24 cellular contexts compared by ENCODE assay signal in genomic region chr6:132096245-132096644, GRCh38.
A peak's percentile ranks its signal among the peaks of the same experiment; 100 is the strongest.
DNase-seq lines count a peak whose midpoint lies in the region; ATAC-seq, FAIRE-seq and TF ChIP-seq lines count a peak whose summit lies in the region.
"Had no signal": no experiment of that assay in that cellular context is flagged by ENCODE, and none has a peak within 500 bp of the region (broad histone marks: within the 10 kb centered on the region; RNA-seq: fewer than 3 reads in every experiment).

No MANE protein-coding gene starts in this region.

- peaks cover 10% of the 10 kb centered on the region for H3K36me3 Mint-ChIP-seq in WTC11
- H3K36me3 Mint-ChIP-seq: CD4-positive, CD25-positive, alpha-beta regulatory T cell; T-cell had no signal

- no peak for TF ChIP-seq CTCF in HepG2 (CRISPR knock-in tag; IDR thresholded peaks at IDR 0.05)
- no peak for TF ChIP-seq CTCF in right lobe of liver (IDR thresholded peaks at IDR 0.05)
- TF ChIP-seq CTCF in WTC11 (IDR thresholded peaks at IDR 0.05): no peak
- TF ChIP-seq CTCF in fibroblast of the aortic adventitia (IDR thresholded peaks at IDR 0.05; ENCODE audit: insufficient read depth, low read length): no peak

- H3K27me3 ChIP-seq in HepG2 (ENCODE audit: control insufficient read depth in 1 of 2, insufficient read depth in 2 of 2, low read length in 2 of 2) (0 out of 5 replicates have a peak, but pooled peaks cover 0 to 2% of the 10 kb centered on the region in 2 experiments), right lobe of liver (no peaks in the 10 kb centered on the region)
- H3K27me3 ChIP-seq: BE2C had no signal

- H3K4me3 ChIP-seq in HepG2 (replicated peaks in 1 of 3; ENCODE audit: insufficient read depth in 1 of 3, low read depth in 2 of 3, low read length in 3 of 3) (no peak overlapping the region), right lobe of liver (no peak overlapping the region), fibroblast of the aortic adventitia (ENCODE audit: low read depth, low read length) (no peak overlapping the region)
- H3K4me3 ChIP-seq: GM12878 had no signal

- H3K27me3 Mint-ChIP-seq in WTC11 (ENCODE audit: low read depth): no peaks in the 10 kb centered on the region
- H3K27me3 Mint-ChIP-seq: CD4-positive, CD25-positive, alpha-beta regulatory T cell; T-cell had no signal

- POLR2A ChIA-PET in HepG2 (lab: Yijun Ruan, JAX) (interaction anchor here (1.2 kb wide), 1 partner anchor 145 kb away, joined by 3 read pairs; the partner anchor contains the start of gene CCN2), WTC11 (lab: Charles Lee) (no interaction called here)

- H3K9ac ChIP-seq in HepG2 (ENCODE audit: insufficient read depth, low read depth, low read length): no peak overlapping the region

- in situ Hi-C loops in HepG2 (cut with HindIII; ENCODE audit: extremely low pct_ligation_motif_present, low pct_unique_long_range_greater_than_20kb): no loop called here

- no peaks in the 10 kb centered on the region for H3K79me2 ChIP-seq in HepG2 (ENCODE audit: insufficient read depth, low read length)

- ATAC-seq in HepG2 (no peak), right lobe of liver (no peak), WTC11 (no peak), HG02870 (IDR thresholded peaks at IDR 0.05; ENCODE audit: unreplicated experiment) (no peak), HG03175 (IDR thresholded peaks at IDR 0.05; ENCODE audit: unreplicated experiment) (no peak)
- no peak for ATAC-seq in stimulated activated naive CD8-positive, alpha-beta T cell treated with anti-CD3 and anti-CD28 coated beads, Interleukin-15, Interleukin-2, amounts not matched to agents 100 U/mL and 50 U/mL, for 24 hours
- ATAC-seq: GM12878, Panc1, SK-N-SH treated with all-trans-retinoic acid at 6 μM for 48 hours, T-cell had no signal

- TF ChIP-seq EP300 in HepG2 (IDR thresholded peaks at IDR 0.05; ENCODE audit: low read depth in 2 of 2, low read length in 2 of 2) (no peak), HepG2 (CRISPR knock-in tag; IDR thresholded peaks at IDR 0.05; ENCODE audit: borderline replicate concordance) (no peak)

- DNase-seq in HepG2 (ENCODE audit: low spot score): peak; percentile 15
- no peak for DNase-seq in right lobe of liver
- DNase-seq in WTC11 (ENCODE audit: low spot score): no peak
- DNase-seq in fibroblast of the aortic adventitia (ENCODE audit: low read depth): peak; percentile 38
- DNase-seq in stimulated activated naive CD8-positive, alpha-beta T cell treated with anti-CD3 and anti-CD28 coated beads, Interleukin-15, Interleukin-2, amounts not matched to agents 100 U/mL and 50 U/mL, for 24 hours: no peak
- DNase-seq: BE2C; CD4-positive, CD25-positive, alpha-beta regulatory T cell; DMS79; H7; Karpas-422; NCI-H1048; NCI-H1417 treated with DMSO at 0.1 percent for 48 hours; NCI-H187 treated with DMSO at 0.1 percent for 48 hours; NCI-H2107; NCI-H446 treated with DMSO at 0.1 percent for 48 hours; NCI-H69; SIG-M5; T-cell had no signal

- BruUV-seq in HepG2 (replicated peaks; lab: Mats Ljungman, UMichigan): no TSS peak

- TF ChIP-seq POLR2A in HepG2 (IDR thresholded peaks at IDR 0.05; ENCODE audit: insufficient read depth in 1 of 2, low read depth in 2 of 2, low read length in 2 of 2) (no peak), right lobe of liver (IDR thresholded peaks at IDR 0.05) (no peak)

- H3K9me3 Mint-ChIP-seq in WTC11: peaks cover 13% of the 10 kb centered on the region

- H2AFZ ChIP-seq in HepG2 (ENCODE audit: low read length): no peak overlapping the region

- WGBS in HepG2 (ENCODE audit: low lambda C conversion rate): 17% methylated on average over 3 of the region's 3 CpGs
- WGBS in right lobe of liver (ENCODE audit: insufficient coverage, low coverage, low lambda C conversion rate, missing lambda C conversion rate): 57% methylated on average over 1 of the region's 3 CpGs

- no peak overlapping the region for H3K27ac Mint-ChIP-seq in WTC11
- H3K27ac Mint-ChIP-seq: CD4-positive, CD25-positive, alpha-beta regulatory T cell; T-cell had no signal

- TF ChIP-seq RAD21 in HepG2 (CRISPR knock-in tag; IDR thresholded peaks at IDR 0.05): no peak

- H3K4me2 ChIP-seq in HepG2 (ENCODE audit: low read depth, low read length): no peak overlapping the region

- FAIRE-seq in HepG2 (lab: Jason Lieb, UNC): no peak
- FAIRE-seq: GM12878 had no signal

- no peak overlapping the region for H3K27ac ChIP-seq in HepG2 (ENCODE audit: extremely low read length, insufficient read depth, low read length)
- H3K27ac ChIP-seq in right lobe of liver: no peak overlapping the region
- H3K27ac ChIP-seq: HL-60 had no signal

- no peaks in the 10 kb centered on the region for H3K4me1 Mint-ChIP-seq in WTC11
- H3K4me1 Mint-ChIP-seq: CD4-positive, CD25-positive, alpha-beta regulatory T cell; T-cell had no signal

- CTCF ChIA-PET in HepG2 (lab: Yijun Ruan, JAX; ENCODE audit: low intra/inter-chr PET ratio, low total read pairs) (no interaction called here), WTC11 (lab: Charles Lee) (no interaction called here)

- H4K20me1 ChIP-seq in HepG2 (ENCODE audit: insufficient read depth, low read length): no peaks in the 10 kb centered on the region

- no peaks in the 10 kb centered on the region for H3K36me3 ChIP-seq in HepG2 (replicated peaks in 1 of 2; ENCODE audit: control insufficient read depth in 1 of 2, insufficient read depth in 2 of 2, low read length in 2 of 2)
- H3K36me3 ChIP-seq in right lobe of liver: no peaks in the 10 kb centered on the region
- H3K36me3 ChIP-seq: BE2C had no signal

- H3K9me3 ChIP-seq in HepG2 (ENCODE audit: low read length) (no peaks in the 10 kb centered on the region), right lobe of liver (no peaks in the 10 kb centered on the region)
- H3K9me3 ChIP-seq: BE2C had no signal

- H3K4me3 Mint-ChIP-seq in WTC11: no peak overlapping the region
- H3K4me3 Mint-ChIP-seq: CD4-positive, CD25-positive, alpha-beta regulatory T cell; T-cell had no signal

- intact Hi-C loops in HepG2 (cut with micrococcal nuclease; ENCODE audit: unreplicated experiment) (no loop called here), right lobe of liver (cut with DNase I) (no loop called here)

- H3K4me1 ChIP-seq in HepG2 (ENCODE audit: insufficient read depth, low read length): no peaks in the 10 kb centered on the region
- H3K4me1 ChIP-seq in right lobe of liver: no peaks in the 10 kb centered on the region
- H3K4me1 ChIP-seq: BE2C had no signal

TF ChIP-seq in HepG2, 621 proteins besides CTCF, POLR2A, EP300 and RAD21:
- TF ChIP-seq BRCA1 (CRISPR knock-in tag; IDR thresholded peaks at IDR 0.05) (no peak), NFYC (CRISPR knock-in tag; IDR thresholded peaks at IDR 0.05) (peak; percentile 53; the same call in 1 of the 2 replicates), HNF1B (CRISPR knock-in tag; IDR thresholded peaks at IDR 0.05) (no peak), EEA1 (CRISPR knock-in tag; IDR thresholded peaks at IDR 0.05; ENCODE audit: borderline replicate concordance) (no peak), REXO4 (CRISPR knock-in tag; IDR thresholded peaks at IDR 0.05; ENCODE audit: borderline replicate concordance) (no peak), ZNF510 (CRISPR knock-in tag; IDR thresholded peaks at IDR 0.05; ENCODE audit: low read depth) (no peak), ZSCAN22 (CRISPR knock-in tag; IDR thresholded peaks at IDR 0.05) (no peak)
TF ChIP-seq in HepG2: peak in this region for 1.

TF ChIP-seq in WTC11, 78 proteins besides CTCF, POLR2A, EP300 and RAD21:
- TF ChIP-seq USF2 (CRISPR knock-in tag; IDR thresholded peaks at IDR 0.05) (peak; percentile 58), E2F4 (CRISPR knock-in tag; IDR thresholded peaks at IDR 0.05; ENCODE audit: borderline replicate concordance, low read depth) (no peak), AFF4 (CRISPR knock-in tag; IDR thresholded peaks at IDR 0.05; ENCODE audit: borderline replicate concordance) (no peak)
TF ChIP-seq in WTC11: peak in this region for 1.

Comparison
In these comparisons a context has a peak if more than half of its experiments do, and no peak if none do; other contexts are left out.
1. DNase-seq: peak in HepG2 (single experiment) and fibroblast of the aortic adventitia (single experiment); none in right lobe of liver (0 of 3), WTC11 (single experiment) and stimulated activated naive CD8-positive, alpha-beta T cell treated with anti-CD3 and anti-CD28 coated beads, Interleukin-15, Interleukin-2, amounts not matched to agents 100 U/mL and 50 U/mL, for 24 hours (single experiment).
2. Of the 50 proteins assayed by ChIP-seq in both HepG2 and WTC11: peak only in HepG2: none; only in WTC11: USF2; in both: none; in neither: 49.